In the genomic region with DNA sequence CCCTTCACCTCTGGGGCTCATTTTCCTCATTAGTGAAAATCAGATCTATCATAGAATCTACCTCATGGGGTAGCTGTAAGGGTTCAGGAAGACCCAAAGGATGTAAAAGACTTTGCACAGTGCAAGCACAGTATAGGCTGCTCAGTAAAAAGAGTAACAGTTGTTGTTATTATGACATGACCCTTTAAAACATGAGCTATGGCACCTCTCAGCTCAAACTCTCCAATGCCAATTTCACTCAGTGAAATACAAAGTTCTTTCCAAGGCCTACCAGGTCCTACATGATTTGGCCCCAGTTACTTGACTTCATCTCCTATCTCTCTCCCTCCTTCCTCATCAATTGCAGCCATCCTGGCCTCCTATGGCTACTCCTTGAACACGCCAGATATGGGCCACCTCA, we compare ENCODE assay signal across 21 cellular contexts. TPM values are rescaled to one million over a fixed set of nuclear protein-coding genes. Genes with fewer than 3 reads are reported as not detected.
DNase-seq lines count a peak whose midpoint lies in the region; ATAC-seq, FAIRE-seq and TF ChIP-seq lines count a peak whose summit lies in the region.
"Had no signal": no experiment of that assay in that cellular context is flagged by ENCODE, and none has a peak within 500 bp of the region (broad histone marks: within the 10 kb centered on the region; RNA-seq: fewer than 3 reads in every experiment).

No MANE protein-coding gene starts in this region.

- no peak for FAIRE-seq in GM12892 (lab: Jason Lieb, UNC)
- FAIRE-seq: HTR-8/SVneo, K562 had no signal

- no peak overlapping the region for H3K4me3 Mint-ChIP-seq in activated naive CD4-positive, alpha-beta T cell treated with anti-CD3 and anti-CD28 coated beads for 36 hours
- H3K4me3 Mint-ChIP-seq in IgD-negative memory B cell (peak overlapping the region in 2 of 4 donors; percentile 47 to 87), memory B cell (no peak overlapping the region)
- no peak overlapping the region for H3K4me3 Mint-ChIP-seq in activated CD8-positive, alpha-beta T cell treated with anti-CD3 and anti-CD28 coated beads, Interleukin-2, amount 10 ng/mL, durations not matched to agents 7 days and 5 days
- H3K4me3 Mint-ChIP-seq: CD8-positive, alpha-beta memory T cell; HFFc6 had no signal

- POLR2A ChIA-PET in activated CD8-positive, alpha-beta T cell treated with anti-CD3 and anti-CD28 coated beads, Interleukin-2, amount 10 ng/mL, durations not matched to agents 7 days and 5 days (lab: Charles Lee): no interaction called here

- H3K27ac Mint-ChIP-seq in activated naive CD4-positive, alpha-beta T cell treated with anti-CD3 and anti-CD28 coated beads for 36 hours: peak overlapping the region; percentile 57
- H3K27ac Mint-ChIP-seq in activated naive CD4-positive, alpha-beta T cell treated with anti-CD3 and anti-CD28 coated beads, Interleukin-2, amount 50 U/mL, for 72 hours: peak overlapping the region in 1 of 2 donors; percentile 92
- H3K27ac Mint-ChIP-seq in IgD-negative memory B cell (peak overlapping the region in 2 of 3 donors; percentile 40 to 78), memory B cell (peak overlapping the region; percentile 18)
- H3K27ac Mint-ChIP-seq in activated CD8-positive, alpha-beta T cell treated with anti-CD3 and anti-CD28 coated beads, Interleukin-2, amount 10 ng/mL, durations not matched to agents 7 days and 5 days: peak overlapping the region; percentile 17
- H3K27ac Mint-ChIP-seq: HFFc6 had no signal

- H3K36me3 Mint-ChIP-seq in activated naive CD4-positive, alpha-beta T cell treated with anti-CD3 and anti-CD28 coated beads for 36 hours (ENCODE audit: low read depth): peaks cover 50% of the 10 kb centered on the region
- peaks cover 37 to 55% of the 10 kb centered on the region in 2 donors for H3K36me3 Mint-ChIP-seq in activated naive CD4-positive, alpha-beta T cell treated with anti-CD3 and anti-CD28 coated beads, Interleukin-2, amount 50 U/mL, for 72 hours
- H3K36me3 Mint-ChIP-seq in IgD-negative memory B cell (peaks cover 12% of the 10 kb centered on the region), memory B cell (peaks cover 27% of the 10 kb centered on the region)
- peaks cover 60% of the 10 kb centered on the region for H3K36me3 Mint-ChIP-seq in activated CD8-positive, alpha-beta T cell treated with anti-CD3 and anti-CD28 coated beads, Interleukin-2, amount 10 ng/mL, durations not matched to agents 7 days and 5 days (ENCODE audit: low read depth)

- H3K27ac ChIP-seq in caudate nucleus (ENCODE audit: low read depth, low read length): no peak overlapping the region

- H3K4me1 Mint-ChIP-seq in activated naive CD4-positive, alpha-beta T cell treated with anti-CD3 and anti-CD28 coated beads for 36 hours (ENCODE audit: low read depth): peaks cover 52% of the 10 kb centered on the region
- H3K4me1 Mint-ChIP-seq in IgD-negative memory B cell: peaks cover 46 to 51% (median 50%) of the 10 kb centered on the region in 3 donors
- peaks cover 28% of the 10 kb centered on the region for H3K4me1 Mint-ChIP-seq in activated CD8-positive, alpha-beta T cell treated with anti-CD3 and anti-CD28 coated beads, Interleukin-2, amount 10 ng/mL, durations not matched to agents 7 days and 5 days (ENCODE audit: low read depth)
- peaks cover 43% of the 10 kb centered on the region for H3K4me1 Mint-ChIP-seq in memory B cell

- TF ChIP-seq POLR2A in GM12892 (IDR thresholded peaks at IDR 0.05; ENCODE audit: low read depth, low read length): no peak

- intact Hi-C loops in activated naive CD4-positive, alpha-beta T cell treated with anti-CD3 and anti-CD28 coated beads for 36 hours (cut with micrococcal nuclease): no loop called here

- no peaks in the 10 kb centered on the region for H3K9me3 Mint-ChIP-seq in activated naive CD4-positive, alpha-beta T cell treated with anti-CD3 and anti-CD28 coated beads for 36 hours
- no peaks in the 10 kb centered on the region for H3K9me3 Mint-ChIP-seq in activated naive CD4-positive, alpha-beta T cell treated with anti-CD3 and anti-CD28 coated beads, Interleukin-2, amount 50 U/mL, for 72 hours
- H3K9me3 Mint-ChIP-seq in IgD-negative memory B cell: no peaks in the 10 kb centered on the region
- no peaks in the 10 kb centered on the region for H3K9me3 Mint-ChIP-seq in activated CD8-positive, alpha-beta T cell treated with anti-CD3 and anti-CD28 coated beads, Interleukin-2, amount 10 ng/mL, durations not matched to agents 7 days and 5 days (ENCODE audit: insufficient read depth)
- H3K9me3 Mint-ChIP-seq in memory B cell: no peaks in the 10 kb centered on the region
- H3K9me3 Mint-ChIP-seq: HFFc6 had no signal

- no peaks in the 10 kb centered on the region for H3K27me3 Mint-ChIP-seq in activated naive CD4-positive, alpha-beta T cell treated with anti-CD3 and anti-CD28 coated beads for 36 hours (ENCODE audit: low read depth)
- H3K27me3 Mint-ChIP-seq in IgD-negative memory B cell (no peaks in the 10 kb centered on the region), memory B cell (no peaks in the 10 kb centered on the region)
- H3K27me3 Mint-ChIP-seq in activated CD8-positive, alpha-beta T cell treated with anti-CD3 and anti-CD28 coated beads, Interleukin-2, amount 10 ng/mL, durations not matched to agents 7 days and 5 days (ENCODE audit: low read depth): no peaks in the 10 kb centered on the region

- no peak for DNase-seq in activated naive CD4-positive, alpha-beta T cell treated with anti-CD3 and anti-CD28 coated beads for 36 hours
- no peak for DNase-seq in activated naive CD4-positive, alpha-beta T cell treated with anti-CD3 and anti-CD28 coated beads, Interleukin-2, amount 50 U/mL, for 72 hours (ENCODE audit: low spot score in 2 of 2)
- DNase-seq in activated CD8-positive, alpha-beta T cell treated with anti-CD3 and anti-CD28 coated beads, Interleukin-2, amount 10 ng/mL, durations not matched to agents 7 days and 5 days: no peak
- DNase-seq in memory B cell (ENCODE audit: low spot score in 2 of 2) (no peak), GM12892 (ENCODE audit: insufficient read length) (no peak), caudate nucleus (lab: John Stamatoyannopoulos, UW) (no peak)
- DNase-seq in effector CD8-positive, alpha-beta T cell (lab: John Stamatoyannopoulos, UW): no peak
- DNase-seq: ACHN; CD8-positive, alpha-beta memory T cell; DND-41; GDM1; GOT3; HFFc6; NCI-H1105; NCI-H1694 treated with DMSO at 0.1 percent for 48 hours; NCI-H446; PC-3 had no signal

- CTCF ChIA-PET in activated naive CD4-positive, alpha-beta T cell treated with anti-CD3 and anti-CD28 coated beads for 36 hours (lab: Charles Lee): interaction anchor here (0.5 to 1.5 kb wide), 9 partner anchors 15 to 462 kb away, joined by 3 to 8 read pairs (median 4); partner anchors contain the start of gene ZNF227
- CTCF ChIA-PET in activated CD8-positive, alpha-beta T cell treated with anti-CD3 and anti-CD28 coated beads, Interleukin-2, amount 10 ng/mL, durations not matched to agents 7 days and 5 days (lab: Charles Lee): interaction anchor here (1.1 to 1.5 kb wide), 2 partner anchors 16 to 155 kb away, joined by 3 to 12 read pairs; no protein-coding TSS in a partner anchor

- ATAC-seq in activated naive CD4-positive, alpha-beta T cell treated with anti-CD3 and anti-CD28 coated beads, Interleukin-2, amount 50 U/mL, for 72 hours: no peak
- no peak for ATAC-seq in activated CD8-positive, alpha-beta T cell treated with anti-CD3 and anti-CD28 coated beads, Interleukin-2, amount 10 ng/mL, durations not matched to agents 7 days and 5 days
- no peak for ATAC-seq in memory B cell (ENCODE audit: low read depth)
- ATAC-seq: K562, PC-3 had no signal

RNA-seq across cellular contexts. Expression of gene SMG9, which starts 4.9 kb away (rescaled TPM):
- total RNA-seq in activated naive CD4-positive, alpha-beta T cell treated with anti-CD3 and anti-CD28 coated beads for 36 hours: 100 to 1,000 TPM; 103 to 111 TPM
- total RNA-seq in activated naive CD4-positive, alpha-beta T cell treated with anti-CD3 and anti-CD28 coated beads, Interleukin-2, amount 50 U/mL, for 72 hours: 100 to 1,000 TPM in 1 of 2 donors, 10 to 100 TPM in 1; 62.8 to 145 TPM
- 15.6 TPM for polyA plus RNA-seq in IgD-negative memory B cell
- total RNA-seq in activated CD8-positive, alpha-beta T cell treated with anti-CD3 and anti-CD28 coated beads, Interleukin-2, amount 10 ng/mL, durations not matched to agents 7 days and 5 days: 10 to 100 TPM; 60.0 to 65.1 TPM
- polyA plus RNA-seq in GM12892 (2012; ENCODE audit: missing spikeins): 21.9 TPM

RNA-seq across cellular contexts. Expression of gene KCNN4, which starts 30.9 kb away (rescaled TPM):
- 10 to 100 TPM; 68.4 to 73.7 TPM for total RNA-seq in activated naive CD4-positive, alpha-beta T cell treated with anti-CD3 and anti-CD28 coated beads for 36 hours
- total RNA-seq in activated naive CD4-positive, alpha-beta T cell treated with anti-CD3 and anti-CD28 coated beads, Interleukin-2, amount 50 U/mL, for 72 hours: 100 to 1,000 TPM; 110 to 145 TPM
- polyA plus RNA-seq in IgD-negative memory B cell: 87.9 TPM
- 10 to 100 TPM; 28.8 to 31.9 TPM for total RNA-seq in activated CD8-positive, alpha-beta T cell treated with anti-CD3 and anti-CD28 coated beads, Interleukin-2, amount 10 ng/mL, durations not matched to agents 7 days and 5 days
- 41.1 TPM for polyA plus RNA-seq in GM12892 (2012; ENCODE audit: missing spikeins)

RNA-seq across cellular contexts. Expression of gene IRGC, which starts 34.0 kb away (rescaled TPM):
- total RNA-seq in activated naive CD4-positive, alpha-beta T cell treated with anti-CD3 and anti-CD28 coated beads for 36 hours: not detected
- not detected for total RNA-seq in activated naive CD4-positive, alpha-beta T cell treated with anti-CD3 and anti-CD28 coated beads, Interleukin-2, amount 50 U/mL, for 72 hours
- polyA plus RNA-seq in IgD-negative memory B cell: not detected
- not detected for total RNA-seq in activated CD8-positive, alpha-beta T cell treated with anti-CD3 and anti-CD28 coated beads, Interleukin-2, amount 10 ng/mL, durations not matched to agents 7 days and 5 days
- not detected for polyA plus RNA-seq in GM12892 (2012; ENCODE audit: missing spikeins)
- total RNA-seq: CD8-positive, alpha-beta memory T cell; HFFc6; K562; M059J; PC-3 had no signal
- polyA plus RNA-seq: CD8-positive, alpha-beta memory T cell; K562 had no signal

RNA-seq across cellular contexts. Expression of gene LYPD5, which starts 52.3 kb away (rescaled TPM):
- 1 to 10 TPM; 1.3 to 2.0 TPM for total RNA-seq in activated naive CD4-positive, alpha-beta T cell treated with anti-CD3 and anti-CD28 coated beads for 36 hours
- total RNA-seq in activated naive CD4-positive, alpha-beta T cell treated with anti-CD3 and anti-CD28 coated beads, Interleukin-2, amount 50 U/mL, for 72 hours: 1 to 10 TPM in 1 of 2 donors, under 1 TPM in 1; 0.97 to 3.8 TPM
- polyA plus RNA-seq in IgD-negative memory B cell: not detected
- total RNA-seq in activated CD8-positive, alpha-beta T cell treated with anti-CD3 and anti-CD28 coated beads, Interleukin-2, amount 10 ng/mL, durations not matched to agents 7 days and 5 days: 1 to 10 TPM in 1 of 2 experiments, under 1 TPM in 1; 0.70 to 1.1 TPM
- not detected for polyA plus RNA-seq in GM12892 (2012; ENCODE audit: missing spikeins)
- polyA plus RNA-seq: CD8-positive, alpha-beta memory T cell had no signal
